2 cellular contexts compared by ENCODE assay signal in the genomic region with DNA sequence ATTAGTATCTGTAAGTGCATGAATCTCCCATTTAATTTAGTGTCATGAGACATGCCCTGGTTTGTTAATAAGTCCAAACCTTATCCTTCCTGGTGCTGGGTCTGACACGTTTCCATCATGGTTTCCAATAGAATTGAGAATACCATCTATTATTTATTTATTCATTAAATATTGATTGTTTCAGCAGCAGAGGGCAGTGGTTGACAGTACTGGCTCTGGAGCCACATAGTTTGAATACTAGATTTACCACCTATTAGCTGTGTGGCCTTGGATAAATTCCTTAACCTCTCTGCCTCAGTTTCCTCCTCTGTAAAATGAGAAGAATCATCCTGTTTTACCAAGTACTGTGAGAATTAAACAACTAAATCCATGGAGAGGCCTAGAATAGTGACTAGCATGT.
TF ChIP-seq lines count a peak whose summit lies in the region.

No MANE protein-coding gene starts in this region.

TF ChIP-seq in liver, 16 proteins besides CTCF, POLR2A, EP300 and RAD21:
- no peak for TF ChIP-seq HNF4G (IDR thresholded peaks at IDR 0.05)
- TF ChIP-seq, protein P1, sequence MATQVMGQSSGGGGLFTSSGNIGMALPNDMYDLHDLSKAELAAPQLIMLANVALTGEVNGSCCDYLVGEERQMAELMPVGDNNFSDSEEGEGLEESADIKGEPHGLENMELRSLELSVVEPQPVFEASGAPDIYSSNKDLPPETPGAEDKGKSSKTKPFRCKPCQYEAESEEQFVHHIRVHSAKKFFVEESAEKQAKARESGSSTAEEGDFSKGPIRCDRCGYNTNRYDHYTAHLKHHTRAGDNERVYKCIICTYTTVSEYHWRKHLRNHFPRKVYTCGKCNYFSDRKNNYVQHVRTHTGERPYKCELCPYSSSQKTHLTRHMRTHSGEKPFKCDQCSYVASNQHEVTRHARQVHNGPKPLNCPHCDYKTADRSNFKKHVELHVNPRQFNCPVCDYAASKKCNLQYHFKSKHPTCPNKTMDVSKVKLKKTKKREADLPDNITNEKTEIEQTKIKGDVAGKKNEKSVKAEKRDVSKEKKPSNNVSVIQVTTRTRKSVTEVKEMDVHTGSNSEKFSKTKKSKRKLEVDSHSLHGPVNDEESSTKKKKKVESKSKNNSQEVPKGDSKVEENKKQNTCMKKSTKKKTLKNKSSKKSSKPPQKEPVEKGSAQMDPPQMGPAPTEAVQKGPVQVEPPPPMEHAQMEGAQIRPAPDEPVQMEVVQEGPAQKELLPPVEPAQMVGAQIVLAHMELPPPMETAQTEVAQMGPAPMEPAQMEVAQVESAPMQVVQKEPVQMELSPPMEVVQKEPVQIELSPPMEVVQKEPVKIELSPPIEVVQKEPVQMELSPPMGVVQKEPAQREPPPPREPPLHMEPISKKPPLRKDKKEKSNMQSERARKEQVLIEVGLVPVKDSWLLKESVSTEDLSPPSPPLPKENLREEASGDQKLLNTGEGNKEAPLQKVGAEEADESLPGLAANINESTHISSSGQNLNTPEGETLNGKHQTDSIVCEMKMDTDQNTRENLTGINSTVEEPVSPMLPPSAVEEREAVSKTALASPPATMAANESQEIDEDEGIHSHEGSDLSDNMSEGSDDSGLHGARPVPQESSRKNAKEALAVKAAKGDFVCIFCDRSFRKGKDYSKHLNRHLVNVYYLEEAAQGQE (IDR thresholded peaks at IDR 0.05), result no peak
- TF ChIP-seq NR2F2 (IDR thresholded peaks at IDR 0.05), result no peak
- no peak for TF ChIP-seq GABPA (IDR thresholded peaks at IDR 0.05 in 1 of 2, conservative IDR thresholded peaks at IDR 0.05 in 1 of 2)
- no peak for TF ChIP-seq JUND (IDR thresholded peaks at IDR 0.05)
- TF ChIP-seq, protein P2, sequence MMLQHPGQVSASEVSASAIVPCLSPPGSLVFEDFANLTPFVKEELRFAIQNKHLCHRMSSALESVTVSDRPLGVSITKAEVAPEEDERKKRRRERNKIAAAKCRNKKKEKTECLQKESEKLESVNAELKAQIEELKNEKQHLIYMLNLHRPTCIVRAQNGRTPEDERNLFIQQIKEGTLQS (IDR thresholded peaks at IDR 0.05), result no peak
- TF ChIP-seq FOXA2 (IDR thresholded peaks at IDR 0.05), result no peak
- no peak for TF ChIP-seq SP1 (IDR thresholded peaks at IDR 0.05)
- no peak for TF ChIP-seq HNF4A (conservative IDR thresholded peaks at IDR 0.05)
- TF ChIP-seq, protein P3, sequence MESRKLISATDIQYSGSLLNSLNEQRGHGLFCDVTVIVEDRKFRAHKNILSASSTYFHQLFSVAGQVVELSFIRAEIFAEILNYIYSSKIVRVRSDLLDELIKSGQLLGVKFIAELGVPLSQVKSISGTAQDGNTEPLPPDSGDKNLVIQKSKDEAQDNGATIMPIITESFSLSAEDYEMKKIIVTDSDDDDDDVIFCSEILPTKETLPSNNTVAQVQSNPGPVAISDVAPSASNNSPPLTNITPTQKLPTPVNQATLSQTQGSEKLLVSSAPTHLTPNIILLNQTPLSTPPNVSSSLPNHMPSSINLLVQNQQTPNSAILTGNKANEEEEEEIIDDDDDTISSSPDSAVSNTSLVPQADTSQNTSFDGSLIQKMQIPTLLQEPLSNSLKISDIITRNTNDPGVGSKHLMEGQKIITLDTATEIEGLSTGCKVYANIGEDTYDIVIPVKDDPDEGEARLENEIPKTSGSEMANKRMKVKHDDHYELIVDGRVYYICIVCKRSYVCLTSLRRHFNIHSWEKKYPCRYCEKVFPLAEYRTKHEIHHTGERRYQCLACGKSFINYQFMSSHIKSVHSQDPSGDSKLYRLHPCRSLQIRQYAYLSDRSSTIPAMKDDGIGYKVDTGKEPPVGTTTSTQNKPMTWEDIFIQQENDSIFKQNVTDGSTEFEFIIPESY (IDR thresholded peaks at IDR 0.05), result no peak
- TF ChIP-seq FOXA1 (IDR thresholded peaks at IDR 0.05), result no peak

TF ChIP-seq in HepG2, 621 proteins besides CTCF, POLR2A, EP300 and RAD21:
- TF ChIP-seq JUND (CRISPR knock-in tag; IDR thresholded peaks at IDR 0.05) (no peak), ZNF430 (CRISPR knock-in tag; IDR thresholded peaks at IDR 0.05) (no peak), RFXANK (CRISPR knock-in tag; IDR thresholded peaks at IDR 0.05) (no peak)
- TF ChIP-seq, protein P4, sequence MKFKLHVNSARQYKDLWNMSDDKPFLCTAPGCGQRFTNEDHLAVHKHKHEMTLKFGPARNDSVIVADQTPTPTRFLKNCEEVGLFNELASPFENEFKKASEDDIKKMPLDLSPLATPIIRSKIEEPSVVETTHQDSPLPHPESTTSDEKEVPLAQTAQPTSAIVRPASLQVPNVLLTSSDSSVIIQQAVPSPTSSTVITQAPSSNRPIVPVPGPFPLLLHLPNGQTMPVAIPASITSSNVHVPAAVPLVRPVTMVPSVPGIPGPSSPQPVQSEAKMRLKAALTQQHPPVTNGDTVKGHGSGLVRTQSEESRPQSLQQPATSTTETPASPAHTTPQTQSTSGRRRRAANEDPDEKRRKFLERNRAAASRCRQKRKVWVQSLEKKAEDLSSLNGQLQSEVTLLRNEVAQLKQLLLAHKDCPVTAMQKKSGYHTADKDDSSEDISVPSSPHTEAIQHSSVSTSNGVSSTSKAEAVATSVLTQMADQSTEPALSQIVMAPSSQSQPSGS (CRISPR knock-in tag; IDR thresholded peaks at IDR 0.05), result no peak
TF ChIP-seq in HepG2: peak in this region for 0.
